12 cellular contexts compared by ENCODE assay signal in genomic region chr17:17842111-17842876, GRCh38. TPM values are rescaled to one million over a fixed set of nuclear protein-coding genes. Genes with fewer than 3 reads are reported as not detected.
DNase-seq lines count a peak whose midpoint lies in the region; ATAC-seq and TF ChIP-seq lines count a peak whose summit lies in the region.
"Had no signal": no experiment of that assay in that cellular context is flagged by ENCODE, and none has a peak within 500 bp of the region (broad histone marks: within the 10 kb centered on the region; RNA-seq: fewer than 3 reads in every experiment).

No MANE protein-coding gene starts in this region.

- peak overlapping the region; percentile 99 for H2BK12ac ChIP-seq in mesenchymal stem cell (ENCODE audit: low read length in 2 of 2)

- ATAC-seq in HG03571 (IDR thresholded peaks at IDR 0.05; ENCODE audit: unreplicated experiment) (no peak), HG03039 (IDR thresholded peaks at IDR 0.05; ENCODE audit: unreplicated experiment) (no peak)
- ATAC-seq in CD8-positive, alpha-beta T cell, result no peak

- no peaks in the 10 kb centered on the region for H3K9me2 ChIP-seq in PC-9 (ENCODE audit: insufficient read depth)

- H3K4me3 ChIP-seq in PC-9 (no peak overlapping the region), mesenchymal stem cell (ENCODE audit: insufficient read depth in 1 of 2, low read depth in 1 of 2, low read length in 2 of 2) (no peak overlapping the region)
- H3K4me3 ChIP-seq in CD8-positive, alpha-beta T cell (ENCODE audit: low read depth, low read length), result no peak overlapping the region

- no peaks in the 10 kb centered on the region for H3K79me1 ChIP-seq in mesenchymal stem cell (replicated peaks; ENCODE audit: low read length, poor library complexity, severe bottlenecking)

- H3F3A ChIP-seq in PC-9 (ENCODE audit: insufficient read depth, low read depth), result peaks cover 60% of the 10 kb centered on the region

- H4K91ac ChIP-seq in mesenchymal stem cell (ENCODE audit: low read length), result peak overlapping the region; percentile 91

- no peaks in the 10 kb centered on the region for H3K9me3 ChIP-seq in PC-9 (ENCODE audit: insufficient read depth, low read depth)
- no peaks in the 10 kb centered on the region for H3K9me3 ChIP-seq in mesenchymal stem cell (ENCODE audit: control insufficient read depth, low read length)
- H3K9me3 ChIP-seq in CD8-positive, alpha-beta T cell (ENCODE audit: low read length), result no peaks in the 10 kb centered on the region

- CTCF ChIA-PET in PC-9 (lab: Charles Lee), result interaction anchor here (0.6 to 2.1 kb wide), 3 partner anchors 43 to 242 kb away, joined by 7 to 11 read pairs (median 8); no protein-coding TSS in a partner anchor
- CTCF ChIA-PET in CD8-positive, alpha-beta T cell (lab: Charles Lee), result interaction anchor here (0.7 to 2.5 kb wide), 4 partner anchors 7 to 116 kb away, joined by 3 to 13 read pairs (median 6); no protein-coding TSS in a partner anchor

- H2BK120ac ChIP-seq in mesenchymal stem cell (ENCODE audit: low read depth, low read length), result peak overlapping the region; percentile 64

- H2BK5ac ChIP-seq in mesenchymal stem cell (ENCODE audit: low read depth, low read length, poor library complexity, severe bottlenecking), result no peak overlapping the region

- intact Hi-C loops in PC-9 (cut with micrococcal nuclease; ENCODE audit: unreplicated experiment), result no loop called here
- intact Hi-C loops in CD8-positive, alpha-beta T cell (cut with DNase I, micrococcal nuclease), result no loop called here

- H4K20me1 ChIP-seq in PC-9 (ENCODE audit: insufficient read depth), result no peaks in the 10 kb centered on the region

- peaks cover 58% of the 10 kb centered on the region for H3K4me1 ChIP-seq in PC-9 (replicated peaks; ENCODE audit: insufficient read depth)
- peaks cover 30% of the 10 kb centered on the region for H3K4me1 ChIP-seq in mesenchymal stem cell (ENCODE audit: control insufficient read depth, insufficient read depth, low read depth, low read length)
- peaks cover 46% of the 10 kb centered on the region for H3K4me1 ChIP-seq in CD8-positive, alpha-beta T cell (ENCODE audit: insufficient read depth, low read length)

- H4K8ac ChIP-seq in mesenchymal stem cell (ENCODE audit: low read length), result peak overlapping the region; percentile 94

- H3K4ac ChIP-seq in mesenchymal stem cell (ENCODE audit: low read depth in 1 of 2, low read length in 2 of 2), result peak overlapping the region; percentile 20 to 54

- H3K79me2 ChIP-seq in PC-9 (ENCODE audit: low read depth), result peaks cover 10% of the 10 kb centered on the region

- H3K4me1 Mint-ChIP-seq in CD8-positive, alpha-beta T cell (ENCODE audit: low read depth), result peaks cover 38% of the 10 kb centered on the region

- no peak overlapping the region for H3K9ac ChIP-seq in mesenchymal stem cell (ENCODE audit: low read length)

- POLR2A ChIA-PET in PC-9 (lab: Charles Lee; ENCODE audit: unreplicated experiment), result interaction anchor here (0.5 to 0.6 kb wide), 2 partner anchors 150 to 183 kb away, joined by 4 to 5 read pairs; no protein-coding TSS in a partner anchor
- POLR2A ChIA-PET in CD8-positive, alpha-beta T cell (lab: Charles Lee), result no interaction called here

- H3K9me3 Mint-ChIP-seq in CD8-positive, alpha-beta T cell, result no peaks in the 10 kb centered on the region
- H3K9me3 Mint-ChIP-seq: activated T-cell treated with anti-CD3 and anti-CD28 coated beads, Interleukin-2, amount 50 U/mL, for 24 hours had no signal

- H3K27ac ChIP-seq in PC-9, result peak overlapping the region; percentile 99
- peak overlapping the region; percentile 98 for H3K27ac ChIP-seq in caudate nucleus (ENCODE audit: low read depth, low read length)
- H3K27ac ChIP-seq in mesenchymal stem cell (ENCODE audit: low read length, poor library complexity, severe bottlenecking), result no peak overlapping the region
- H3K27ac ChIP-seq in substantia nigra (ENCODE audit: low read depth, low read length, poor library complexity, severe bottlenecking), result peak overlapping the region; percentile 100
- no peak overlapping the region for H3K27ac ChIP-seq in CD8-positive, alpha-beta T cell (ENCODE audit: low read depth, low read length)

- peak overlapping the region; percentile 60 for H2BK15ac ChIP-seq in mesenchymal stem cell (ENCODE audit: low read depth, poor library complexity, severe bottlenecking)

- no peak for TF ChIP-seq CTCF in PC-9 (conservative IDR thresholded peaks at IDR 0.05)
- no peak for TF ChIP-seq CTCF in CD8-positive, alpha-beta T cell (IDR thresholded peaks at IDR 0.05)

- H3K27me3 ChIP-seq in PC-9 (ENCODE audit: insufficient read depth, low read depth) (no peaks in the 10 kb centered on the region), mesenchymal stem cell (ENCODE audit: control insufficient read depth in 1 of 2, insufficient read depth in 1 of 2, low read length in 2 of 2) (no peaks in the 10 kb centered on the region)
- no peaks in the 10 kb centered on the region for H3K27me3 ChIP-seq in CD8-positive, alpha-beta T cell (ENCODE audit: insufficient read depth, low read length)

- H3K27me3 Mint-ChIP-seq in CD8-positive, alpha-beta T cell (ENCODE audit: low read depth), result no peaks in the 10 kb centered on the region
- H3K27me3 Mint-ChIP-seq: activated T-cell treated with anti-CD3 and anti-CD28 coated beads, Interleukin-2, amount 50 U/mL, for 24 hours had no signal

- peak overlapping the region in 1 of 2 experiments; percentile 62 for H3K14ac ChIP-seq in mesenchymal stem cell (ENCODE audit: low read length in 2 of 2)

- WGBS in mesenchymal stem cell, result 95% methylated on average over 8 of the region's 9 CpGs

- BruUV-seq in PC-9 (replicated peaks; lab: Mats Ljungman, UMichigan), result no TSS peak

- H3K27ac Mint-ChIP-seq in CD8-positive, alpha-beta T cell, result no peak overlapping the region
- H3K27ac Mint-ChIP-seq: activated T-cell treated with anti-CD3 and anti-CD28 coated beads, Interleukin-2, amount 50 U/mL, for 24 hours had no signal

- no peak for DNase-seq in PC-9
- DNase-seq in caudate nucleus (lab: John Stamatoyannopoulos, UW), result no peak
- DNase-seq in mesenchymal stem cell, result no peak
- peak in 1 of 49 donors; percentile 34 for DNase-seq in substantia nigra (lab: John Stamatoyannopoulos, UW)
- no peak for DNase-seq in CD8-positive, alpha-beta T cell
- no peak for DNase-seq in activated CD4-positive, alpha-beta T cell treated with anti-CD3 and anti-CD28 coated beads, Interleukin-2, amount 50 U/mL, for 48 hours
- DNase-seq: activated T-cell treated with anti-CD3 and anti-CD28 coated beads, Interleukin-2, amount 50 U/mL, for 24 hours; cerebellar nuclear complex; foreskin melanocyte; stimulated activated naive CD4-positive, alpha-beta T cell treated with Interleukin-2 at 50 U/mL for 16 hours had no signal

- H3K4me2 ChIP-seq in PC-9, result peak overlapping the region; percentile 94
- no peak overlapping the region for H3K4me2 ChIP-seq in mesenchymal stem cell (ENCODE audit: low read length, poor library complexity, severe bottlenecking)

- no peak overlapping the region for H2AK5ac ChIP-seq in mesenchymal stem cell (ENCODE audit: low read length, severe bottlenecking)

- peaks cover 10% of the 10 kb centered on the region for H3K36me3 Mint-ChIP-seq in CD8-positive, alpha-beta T cell

- no peak overlapping the region for H3K4me3 Mint-ChIP-seq in CD8-positive, alpha-beta T cell
- H3K4me3 Mint-ChIP-seq: activated T-cell treated with anti-CD3 and anti-CD28 coated beads, Interleukin-2, amount 50 U/mL, for 24 hours had no signal

- H3K23ac ChIP-seq in mesenchymal stem cell (ENCODE audit: low read length in 2 of 2), result no peak overlapping the region

- H3K18ac ChIP-seq in mesenchymal stem cell (ENCODE audit: low read depth in 1 of 2, low read length in 2 of 2), result peak overlapping the region; percentile 97 to 99

- H3K36me3 ChIP-seq in PC-9 (ENCODE audit: low read depth) (no peaks in the 10 kb centered on the region), mesenchymal stem cell (ENCODE audit: control insufficient read depth in 1 of 2, insufficient read depth in 2 of 2, low read depth in 1 of 2, low read length in 2 of 2) (peaks cover 9 to 24% of the 10 kb centered on the region in 2 experiments)
- no peaks in the 10 kb centered on the region for H3K36me3 ChIP-seq in CD8-positive, alpha-beta T cell (ENCODE audit: insufficient read depth, low read length)

- H2AFZ ChIP-seq in PC-9 (no peak overlapping the region), mesenchymal stem cell (ENCODE audit: low read depth, low read length) (no peak overlapping the region)

RNA-seq across cellular contexts. Expression of gene SREBF1, which starts 5.5 kb away (rescaled TPM):
- 243 and 360 TPM in 2 replicates for total RNA-seq in PC-9 (2021)
- 89.9 TPM for polyA plus RNA-seq in mesenchymal stem cell (2013, experiment 1 of 2)
- polyA plus RNA-seq in mesenchymal stem cell (2013, experiment 2 of 2), result 89.1 TPM
- 100 to 1,000 TPM; 401 to 412 TPM for total RNA-seq in CD8-positive, alpha-beta T cell

Comparison
In these comparisons a context has a peak if more than half of its experiments do, and no peak if none do; other contexts are left out.
1. H3K27ac ChIP-seq: peak in PC-9 (single experiment), caudate nucleus (single experiment) and substantia nigra (single experiment); none in mesenchymal stem cell (single experiment) and CD8-positive, alpha-beta T cell (single experiment).